Comparison of ENCODE assay signal across 18 cellular contexts in genomic region chr3:139309880-139310279, GRCh38. TPM values are rescaled to one million over a fixed set of nuclear protein-coding genes. Genes with fewer than 3 reads are reported as not detected.
DNase-seq lines count a peak whose midpoint lies in the region; ATAC-seq, FAIRE-seq and TF ChIP-seq lines count a peak whose summit lies in the region.
"Had no signal": no experiment of that assay in that cellular context is flagged by ENCODE, and none has a peak within 500 bp of the region (broad histone marks: within the 10 kb centered on the region; RNA-seq: fewer than 3 reads in every experiment).

No MANE protein-coding gene starts in this region.

- H3K4me1 Mint-ChIP-seq in neural crest cell: peaks cover 12% of the 10 kb centered on the region
- peaks cover 7% of the 10 kb centered on the region for H3K4me1 Mint-ChIP-seq in endothelial cell (ENCODE audit: unreplicated experiment)
- H3K4me1 Mint-ChIP-seq: activated naive CD8-positive, alpha-beta T cell treated with anti-CD3 and anti-CD28 coated beads, Interleukin-2, amount 10 ng/mL, durations not matched to agents 7 days and 5 days had no signal

- FAIRE-seq in K562 (lab: Jason Lieb, UNC): peak; percentile 83
- FAIRE-seq: H1 had no signal

- no peak overlapping the region for H3K4me2 ChIP-seq in K562 (ENCODE audit: insufficient read depth, low read length)

- TF ChIP-seq CTCF in K562 (IDR thresholded peaks at IDR 0.05 in 2 of 3, conservative IDR thresholded peaks at IDR 0.05 in 1 of 3; ENCODE audit: insufficient read depth in 2 of 3, low read depth in 1 of 3, low read length in 3 of 3): no peak
- TF ChIP-seq CTCF in neural crest cell (conservative IDR thresholded peaks at IDR 0.05): no peak
- TF ChIP-seq CTCF in endothelial cell (IDR thresholded peaks at IDR 0.05; ENCODE audit: unreplicated experiment): no peak

- no peaks in the 10 kb centered on the region for H3K27me3 ChIP-seq in MG63
- H3K27me3 ChIP-seq in K562 (ENCODE audit: control insufficient read depth in 2 of 2, insufficient read depth in 2 of 2, low read length in 2 of 2): no peaks in the 10 kb centered on the region
- H3K27me3 ChIP-seq: colonic mucosa had no signal

- in situ Hi-C loops in Caki2 (cut with HindIII; ENCODE audit: low pct_unique_long_range_greater_than_20kb, low sequenced_read_pairs): loop anchor here (10.0 to 25.0 kb wide), 2 partner anchors 195 to 398 kb away; no protein-coding TSS in a partner anchor
- in situ Hi-C loops in K562 (cut with MboI): no loop called here

- H3K27me3 Mint-ChIP-seq in neural crest cell (ENCODE audit: low read depth): peaks cover 11% of the 10 kb centered on the region
- peaks cover 8% of the 10 kb centered on the region for H3K27me3 Mint-ChIP-seq in endothelial cell (ENCODE audit: unreplicated experiment)

- POLR2A ChIA-PET in K562 (lab: Yijun Ruan, JAX): interaction anchor here (0.6 to 1.5 kb wide), 3 partner anchors 9 to 358 kb away, joined by 3 to 7 read pairs (median 3); no protein-coding TSS in a partner anchor

- H3K9me3 ChIP-seq in MG63: no peaks in the 10 kb centered on the region
- H3K9me3 ChIP-seq in K562 (replicated peaks; ENCODE audit: control insufficient read depth, insufficient read depth, low read depth, low read length): peaks cover 3% of the 10 kb centered on the region; the same call in 1 of the 2 replicates
- H3K9me3 ChIP-seq: colonic mucosa had no signal

- H3K4me3 Mint-ChIP-seq in neural crest cell (no peak overlapping the region), endothelial cell (ENCODE audit: unreplicated experiment) (no peak overlapping the region)
- H3K4me3 Mint-ChIP-seq: activated naive CD8-positive, alpha-beta T cell treated with anti-CD3 and anti-CD28 coated beads, Interleukin-2, amount 10 ng/mL, durations not matched to agents 7 days and 5 days had no signal

- H3K9me3 Mint-ChIP-seq in neural crest cell (no peaks in the 10 kb centered on the region), endothelial cell (ENCODE audit: unreplicated experiment) (no peaks in the 10 kb centered on the region)
- H3K9me3 Mint-ChIP-seq: activated naive CD8-positive, alpha-beta T cell treated with anti-CD3 and anti-CD28 coated beads, Interleukin-2, amount 10 ng/mL, durations not matched to agents 7 days and 5 days had no signal

- peak overlapping the region; percentile 74 for H3K27ac Mint-ChIP-seq in neural crest cell (ENCODE audit: unreplicated experiment)
- no peak overlapping the region for H3K27ac Mint-ChIP-seq in endothelial cell (ENCODE audit: unreplicated experiment)
- H3K27ac Mint-ChIP-seq: activated naive CD8-positive, alpha-beta T cell treated with anti-CD3 and anti-CD28 coated beads, Interleukin-2, amount 10 ng/mL, durations not matched to agents 7 days and 5 days had no signal

- no TSS peak for BruUV-seq in K562 (replicated peaks; lab: Mats Ljungman, UMichigan)

- TF ChIP-seq POLR2A in K562 (conservative IDR thresholded peaks at IDR 0.05): no peak

- peaks cover 43 to 81% of the 10 kb centered on the region in 2 experiments for H3K4me1 ChIP-seq in K562 (replicated peaks in 1 of 2; ENCODE audit: control insufficient read depth in 2 of 2, insufficient read depth in 2 of 2, low read length in 2 of 2)
- H3K4me1 ChIP-seq: colonic mucosa, parathyroid adenoma had no signal

- no peak for TF ChIP-seq RAD21 in K562 (CRISPR knock-in tag; conservative IDR thresholded peaks at IDR 0.05 in 1 of 2, IDR thresholded peaks at IDR 0.05 in 1 of 2)

- H3K36me3 ChIP-seq in MG63 (no peaks in the 10 kb centered on the region), K562 (ENCODE audit: control insufficient read depth, insufficient read depth, low read length) (no peaks in the 10 kb centered on the region)
- H3K36me3 ChIP-seq: colonic mucosa had no signal

- no peaks in the 10 kb centered on the region for H3K79me2 ChIP-seq in K562 (ENCODE audit: control insufficient read depth, insufficient read depth, low read length)
- H3K79me2 ChIP-seq: parathyroid adenoma had no signal

- H2AFZ ChIP-seq in K562 (ENCODE audit: low read depth, low read length): peak overlapping the region; percentile 70
- H2AFZ ChIP-seq: parathyroid adenoma had no signal

- peak; percentile 26 for DNase-seq in Caki2 (ENCODE audit: low read depth)
- peak; percentile 85 for DNase-seq in MG63
- DNase-seq in K562 (ENCODE audit: extremely low read depth in 1 of 4, low spot score in 3 of 4): peak; percentile 43 to 71 (median 54)
- DNase-seq in neural crest cell (ENCODE audit: low read depth, low spot score): no peak
- no peak for DNase-seq in endothelial cell (ENCODE audit: low spot score)
- DNase-seq in midbrain (lab: John Stamatoyannopoulos, UW): no peak
- no peak for DNase-seq in DMS114 treated with DMSO at 0.1 percent for 48 hours (lab: John Stamatoyannopoulos, UW; ENCODE audit: unreplicated experiment)
- DNase-seq: activated naive CD8-positive, alpha-beta T cell treated with anti-CD3 and anti-CD28 coated beads, Interleukin-2, amount 10 ng/mL, durations not matched to agents 7 days and 5 days; colonic mucosa; DND-41; mesendoderm; stimulated activated CD4-positive, alpha-beta T cell treated with anti-CD3 and anti-CD28 coated beads, Interleukin-1b, Interleukin-23, amount 100 ng/mL, for 48 hours; stimulated activated CD8-positive, alpha-beta memory T cell treated with anti-CD3 and anti-CD28 coated beads, Interleukin-4, amount 100 ng/mL, for 48 hours had no signal

- no peak overlapping the region; a peak in 1 of 4 replicates for H3K9ac ChIP-seq in K562 (ENCODE audit: insufficient read depth in 1 of 2, low read depth in 2 of 2, low read length in 2 of 2)
- H3K9ac ChIP-seq: parathyroid adenoma had no signal

- peak; percentile 15 for ATAC-seq in K562
- no peak for ATAC-seq in GM21515 (IDR thresholded peaks at IDR 0.05; ENCODE audit: unreplicated experiment)
- ATAC-seq: activated CD4-positive, CD25-positive, alpha-beta regulatory T cell treated with anti-CD3 and anti-CD28 coated beads, Interleukin-2, amount 50 U/mL, for 24 hours had no signal

- H3K9me1 ChIP-seq in K562 (ENCODE audit: control insufficient read depth, insufficient read depth, low read length): peaks cover 3% of the 10 kb centered on the region

- H4K20me1 ChIP-seq in K562 (replicated peaks; ENCODE audit: control insufficient read depth, insufficient read depth, low read length): no peaks in the 10 kb centered on the region

- intact Hi-C loops in K562 (cut with micrococcal nuclease): no loop called here

- peak overlapping the region; percentile 11; the same call in 1 of the 3 replicates for H3K27ac ChIP-seq in K562 (ENCODE audit: extremely low read depth, low read depth, low read length)
- H3K27ac ChIP-seq: colonic mucosa, HL-60, parathyroid adenoma had no signal

- 39% methylated on average over 4 of the region's 4 CpGs for WGBS in K562 (ENCODE audit: insufficient coverage, low coverage, missing lambda C conversion rate)

- H3K36me3 Mint-ChIP-seq in neural crest cell (ENCODE audit: low read depth): no peaks in the 10 kb centered on the region
- no peaks in the 10 kb centered on the region for H3K36me3 Mint-ChIP-seq in endothelial cell (ENCODE audit: low read depth, unreplicated experiment)
- H3K36me3 Mint-ChIP-seq: activated naive CD8-positive, alpha-beta T cell treated with anti-CD3 and anti-CD28 coated beads, Interleukin-2, amount 10 ng/mL, durations not matched to agents 7 days and 5 days had no signal

- H3K4me3 ChIP-seq in MG63 (no peak overlapping the region), K562 (no peak overlapping the region)
- H3K4me3 ChIP-seq: colonic mucosa had no signal

- TF ChIP-seq EP300 in K562 (IDR thresholded peaks at IDR 0.05; ENCODE audit: low read length): no peak

- CTCF ChIA-PET in K562 (lab: Yijun Ruan, JAX; ENCODE audit: low intra/inter-chr PET ratio): no interaction called here

RNA-seq across cellular contexts. Expression of gene MRPS22, which starts 33.9 kb away (rescaled TPM):
- 66.9 and 85.9 TPM in 2 replicates for total RNA-seq in Caki2 (2014; rRNA removed; shearing (Covaris generic); ENCODE audit: low replicate concordance)
- 147 and 166 TPM in 2 replicates for total RNA-seq in MG63 (2014; rRNA removed; shearing (Covaris generic); ENCODE audit: low replicate concordance)
- total RNA-seq in K562 (2011; cell fraction: chromatin; rRNA removed; ENCODE audit: low replicate concordance): 38.6 and 79.2 TPM in 2 replicates
- 28.6 and 29.9 TPM in 2 replicates for total RNA-seq in K562 (2011; cell fraction: nucleolus; rRNA removed)
- total RNA-seq in K562 (2011; cell fraction: nucleoplasm; rRNA removed): 45.2 and 53.5 TPM in 2 replicates
- 193 and 237 TPM in 2 replicates for total RNA-seq in K562 (2014; rRNA removed)
- total RNA-seq in K562 (2014; rRNA removed; fragmentation: Illumina TruSeq; extraction: Trizol): 202 and 232 TPM in 2 replicates
- total RNA-seq in K562 (2015; rRNA removed; fragmentation: Illumina TruSeq; extraction: Trizol): 216 and 229 TPM in 2 replicates
- total RNA-seq in K562 (2021): 148 and 159 TPM in 2 replicates
- 131 and 189 TPM in 2 replicates for polyA plus RNA-seq in K562 (2011; rRNA removed)
- 101 TPM in 2 replicates for polyA plus RNA-seq in K562 (2011; cell fraction: cytosol; rRNA removed)
- polyA plus RNA-seq in K562 (2011; cell fraction: nucleus; rRNA removed): 42.1 and 51.3 TPM in 2 replicates
- polyA plus RNA-seq in K562 (2012): 100 and 122 TPM in 2 replicates
- 197 and 219 TPM in 2 replicates for polyA plus RNA-seq in K562 (2014; fragmentation: Illumina TruSeq; extraction: Trizol)
- 100 to 1,000 TPM; 330 to 397 TPM for polyA plus RNA-seq in K562 (2014; fragmentation: Nextera tagmentation; extraction: Ambion mirVana)
- polyA plus RNA-seq in K562 (2014; rRNA removed): 233 and 261 TPM in 2 replicates
- 157 and 168 TPM in 2 replicates for polyA minus RNA-seq in K562 (2011; rRNA and poly(A)+ RNA removed)
- 36.2 and 63.4 TPM in 2 replicates for polyA minus RNA-seq in K562 (2011; cell fraction: cytosol; rRNA and poly(A)+ RNA removed)
- polyA minus RNA-seq in K562 (2011; cell fraction: nucleus; rRNA and poly(A)+ RNA removed): 37.8 and 82.5 TPM in 2 replicates
- total RNA-seq in neural crest cell: 45.3 and 46.0 TPM in 2 replicates
- 38.1 TPM for total RNA-seq in endothelial cell (ENCODE audit: unreplicated experiment)

Comparison
In these comparisons a context has a peak if more than half of its experiments do, and no peak if none do; other contexts are left out.
1. DNase-seq: peak in Caki2 (single experiment), MG63 (single experiment) and K562 (4 of 4); none in neural crest cell (single experiment), endothelial cell (single experiment), midbrain (single experiment) and DMS114 treated with DMSO at 0.1 percent for 48 hours (single experiment).